In genomic region chr5:1415059-1415425, GRCh38 we compare ENCODE assay signal across 1 cellular context.
TF ChIP-seq lines count a peak whose summit lies in the region.

No MANE protein-coding gene starts in this region.

TF ChIP-seq in HepG2, 621 proteins besides CTCF, POLR2A, EP300 and RAD21 (continued from another document):
- TF ChIP-seq PTBP1 (IDR thresholded peaks at IDR 0.05; ENCODE audit: low read depth, low read length, poor library complexity, severe bottlenecking) (no peak), ZFAT (CRISPR knock-in tag; conservative IDR thresholded peaks at IDR 0.05) (no peak), ZNF569 (CRISPR knock-in tag; IDR thresholded peaks at IDR 0.05; ENCODE audit: borderline replicate concordance) (no peak), ZBTB7A (CRISPR knock-in tag; IDR thresholded peaks at IDR 0.05) (no peak), ZNF792 (CRISPR knock-in tag; IDR thresholded peaks at IDR 0.05) (no peak), PLRG1 (conservative IDR thresholded peaks at IDR 0.05) (no peak), ZNF609 (CRISPR knock-in tag; IDR thresholded peaks at IDR 0.05; ENCODE audit: borderline replicate concordance) (no peak), SALL1 (CRISPR knock-in tag; IDR thresholded peaks at IDR 0.05) (no peak), RBM22 (optimal IDR thresholded peaks at IDR 0.05; ENCODE audit: low read length) (no peak), MIER2 (CRISPR knock-in tag; IDR thresholded peaks at IDR 0.05) (no peak)
